In the genomic region with DNA sequence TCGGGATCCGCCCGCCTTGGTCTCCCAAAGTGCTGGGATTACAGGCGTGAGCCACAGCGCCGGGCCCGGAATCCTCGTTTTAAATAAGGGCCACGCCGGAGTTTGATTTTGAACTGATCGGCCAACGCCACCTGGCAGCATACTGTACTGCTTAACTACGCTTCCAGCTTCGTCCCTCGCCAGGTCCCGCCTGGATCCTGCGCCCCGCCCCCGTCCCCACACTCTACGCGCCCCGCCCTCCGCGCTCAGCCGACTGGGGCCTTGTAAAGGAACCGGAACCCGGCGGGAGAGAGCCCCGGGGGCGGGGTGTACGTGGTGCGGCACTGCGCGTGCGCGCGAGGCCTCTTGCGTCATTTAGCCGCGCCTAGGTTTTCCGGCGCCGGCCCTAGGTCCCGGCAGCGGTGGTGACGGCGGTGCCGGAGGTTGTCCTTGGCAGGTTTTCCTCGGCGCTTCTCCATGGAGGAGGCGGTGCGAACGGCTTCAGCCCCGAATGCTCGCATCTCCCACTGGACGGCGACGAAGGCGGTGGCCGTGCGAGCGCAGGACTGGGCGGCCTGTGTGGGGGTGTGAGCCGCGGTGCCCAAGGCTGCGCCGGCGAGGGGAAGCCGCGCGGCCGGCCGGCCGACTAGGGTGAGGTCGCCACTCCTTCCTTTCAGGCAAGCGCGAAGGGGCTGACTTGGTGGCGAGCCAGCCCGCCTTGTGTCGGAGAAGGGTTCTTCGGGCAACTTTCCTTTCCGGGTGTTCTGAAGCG, we compare ENCODE assay signal across 8 cellular contexts. TPM values are rescaled to one million over a fixed set of nuclear protein-coding genes. Genes with fewer than 3 reads are reported as not detected.
A peak's percentile ranks its signal among the peaks of the same experiment; 100 is the strongest.
DNase-seq lines count a peak whose midpoint lies in the region; ATAC-seq and TF ChIP-seq lines count a peak whose summit lies in the region.

TSS of gene NIPA2 (plus strand) at position 375 of the 751 bp plus-strand sequence. CDS start 13,066 bp downstream, outside the sequence.

- peaks cover 8% of the 10 kb centered on the region for H3K79me1 ChIP-seq in trophoblast cell (ENCODE audit: low read length)

- H3K4me2 ChIP-seq in trophoblast cell (ENCODE audit: low read length): peak within 1 kb of the TSS; percentile 80

- TF ChIP-seq CTCF in GM12875 (IDR thresholded peaks at IDR 0.05; ENCODE audit: borderline replicate concordance, insufficient read depth, low read depth, low read length) (no peak), cardiac muscle cell (IDR thresholded peaks at IDR 0.05; ENCODE audit: low read depth, low read length) (no peak), transverse colon (IDR thresholded peaks at IDR 0.05) (peak in 2 of 5 experiments; percentile 47 to 49)

- peaks cover 4% of the 10 kb centered on the region for H3K36me3 ChIP-seq in adipocyte (ENCODE audit: control insufficient read depth, insufficient read depth, low read length, severe bottlenecking)
- H3K36me3 ChIP-seq in cardiac muscle cell: no peaks in the 10 kb centered on the region
- H3K36me3 ChIP-seq in trophoblast cell (ENCODE audit: control insufficient read depth in 1 of 2, insufficient read depth in 2 of 2, low read length in 2 of 2): peaks cover 3 to 6% of the 10 kb centered on the region in 2 experiments
- no peaks in the 10 kb centered on the region for H3K36me3 ChIP-seq in transverse colon

- peak within 1 kb of the TSS; percentile 76 for H4K91ac ChIP-seq in trophoblast cell (ENCODE audit: low read depth, low read length)

- DNase-seq in NCI-H1436 (lab: John Stamatoyannopoulos, UW): peak; percentile 98
- peak; percentile 97 for DNase-seq in T follicular helper cell (ENCODE audit: low read depth)
- peak; percentile 99 for DNase-seq in adipocyte (ENCODE audit: low read depth)
- DNase-seq in cardiac muscle cell (ENCODE audit: low read depth in 1 of 2, low spot score in 1 of 2): peak; percentile 99
- DNase-seq in trophoblast cell: peak; percentile 99 to 100
- DNase-seq in transverse colon: peak; percentile 99

- H3K14ac ChIP-seq in trophoblast cell (ENCODE audit: low read length): peak within 1 kb of the TSS; percentile 85

- H3K4me3 ChIP-seq in GM12875 (ENCODE audit: low read depth, low read length) (peak within 1 kb of the TSS; percentile 87), adipocyte (ENCODE audit: low read length) (peak within 1 kb of the TSS; percentile 98), cardiac muscle cell (peak within 1 kb of the TSS; percentile 81), trophoblast cell (ENCODE audit: low read depth, low read length) (peak within 1 kb of the TSS; percentile 100), transverse colon (peak within 1 kb of the TSS; percentile 59 to 77 (median 64))

- WGBS in trophoblast cell (ENCODE audit: extremely low coverage, insufficient coverage, insufficient read length): no CpG with 5 or more reads among the region's 83 CpGs
- 0% methylated on average over 81 of the region's 83 CpGs; no CpG with 5 or more reads in 1 of the 2 donors for WGBS in transverse colon (ENCODE audit: low coverage in 1 of 2), 2 donors

- peak; percentile 92 for ATAC-seq in HG02798 (IDR thresholded peaks at IDR 0.05; ENCODE audit: poor library complexity, unreplicated experiment)

- H4K8ac ChIP-seq in trophoblast cell (ENCODE audit: low read depth, low read length): peak within 1 kb of the TSS; percentile 86

- no peak for TF ChIP-seq EP300 in transverse colon (IDR thresholded peaks at IDR 0.05; ENCODE audit: low read depth)

- H2AFZ ChIP-seq in trophoblast cell (ENCODE audit: insufficient read depth, low read length, poor library complexity): peak within 1 kb of the TSS; percentile 85

- in situ Hi-C loops in transverse colon (cut with MboI; ENCODE audit: low pct_ligation_motif_present in 1 of 4, low pct_unique_long_range_greater_than_20kb in 1 of 4, low sequenced_read_pairs in 3 of 4): no loop called here

- peak within 1 kb of the TSS; percentile 50 for H2BK120ac ChIP-seq in trophoblast cell (ENCODE audit: insufficient read depth, low read length, poor library complexity)

- peak; percentile 97 for TF ChIP-seq POLR2A in transverse colon (IDR thresholded peaks at IDR 0.05)

- peaks cover 15% of the 10 kb centered on the region for H3K79me2 ChIP-seq in trophoblast cell (ENCODE audit: control insufficient read depth, insufficient read depth, low read length, poor library complexity)

- no peak within 1 kb of the TSS for H2BK12ac ChIP-seq in trophoblast cell (ENCODE audit: low read length)

- peak within 1 kb of the TSS; percentile 74 for H2BK5ac ChIP-seq in trophoblast cell (ENCODE audit: low read depth, low read length, poor library complexity)

- no peaks in the 10 kb centered on the region for H3K9me3 ChIP-seq in adipocyte (ENCODE audit: control insufficient read depth, low read length)
- no peaks in the 10 kb centered on the region for H3K9me3 ChIP-seq in cardiac muscle cell (ENCODE audit: low read depth)
- no peaks in the 10 kb centered on the region for H3K9me3 ChIP-seq in trophoblast cell (ENCODE audit: insufficient read depth, low read depth, low read length)
- H3K9me3 ChIP-seq in transverse colon: no peaks in the 10 kb centered on the region

- H3K18ac ChIP-seq in trophoblast cell (ENCODE audit: low read length): peak within 1 kb of the TSS; percentile 38

- H3K4me1 ChIP-seq in adipocyte (ENCODE audit: control insufficient read depth, insufficient read depth, low read length) (peaks cover 14% of the 10 kb centered on the region), cardiac muscle cell (ENCODE audit: low read depth) (peaks cover 7% of the 10 kb centered on the region), trophoblast cell (ENCODE audit: control insufficient read depth in 1 of 2, insufficient read depth in 2 of 2, low read length in 2 of 2) (peaks cover 0 to 3% of the 10 kb centered on the region in 2 experiments), transverse colon (peaks cover 8 to 27% (median 20%) of the 10 kb centered on the region in 4 donors)

- H3K27me3 ChIP-seq in adipocyte (replicated peaks; ENCODE audit: control insufficient read depth, insufficient read depth, low read length): no peaks in the 10 kb centered on the region
- no peaks in the 10 kb centered on the region for H3K27me3 ChIP-seq in cardiac muscle cell
- H3K27me3 ChIP-seq in trophoblast cell (ENCODE audit: insufficient read depth, low read length): no peaks in the 10 kb centered on the region
- H3K27me3 ChIP-seq in transverse colon: no peaks in the 10 kb centered on the region

- intact Hi-C loops in transverse colon (cut with DNase I; ENCODE audit: low total_unique reads): no loop called here

- H3K4ac ChIP-seq in trophoblast cell (ENCODE audit: low read depth, low read length): peak within 1 kb of the TSS; percentile 92

- H3K23ac ChIP-seq in trophoblast cell (ENCODE audit: low read length): peak within 1 kb of the TSS; percentile 82

- H2AK5ac ChIP-seq in trophoblast cell (ENCODE audit: low read length): peak within 1 kb of the TSS; percentile 11

- H3K27ac ChIP-seq in cardiac muscle cell (peak within 1 kb of the TSS; percentile 95), trophoblast cell (ENCODE audit: low read depth, low read length) (peak within 1 kb of the TSS; percentile 85), transverse colon (peak within 1 kb of the TSS; percentile 93 to 98 (median 94))

- peak within 1 kb of the TSS; percentile 97 for H3K9ac ChIP-seq in adipocyte (ENCODE audit: low read length)
- H3K9ac ChIP-seq in trophoblast cell (ENCODE audit: low read length): peak within 1 kb of the TSS; percentile 98

- H4K12ac ChIP-seq in trophoblast cell (ENCODE audit: low read depth, low read length): peak within 1 kb of the TSS; percentile 78

RNA-seq across cellular contexts. Expression of gene NIPA2, which starts in this region (rescaled TPM):
- total RNA-seq in cardiac muscle cell (49.8 and 80.7 TPM in 2 replicates), transverse colon (10 to 100 TPM; 14.7 to 78.6 (median 50.4) TPM)
- 58.0 and 64.2 TPM in 2 replicates for polyA plus RNA-seq in cardiac muscle cell
- 81.2 and 81.5 TPM in 2 replicates for polyA plus RNA-seq in trophoblast cell (2013)

Comparison
In these comparisons a context has a peak if more than half of its experiments do, and no peak if none do; other contexts are left out.
1. Peak in every context shown above with its lines: DNase-seq, ATAC-seq, H3K4me3 ChIP-seq and H3K27ac ChIP-seq.